In genomic region chr12:9920451-9920850, GRCh38 we compare ENCODE assay signal across 1 cellular context.
A peak's percentile ranks its signal among the peaks of the same experiment; 100 is the strongest.
TF ChIP-seq lines count a peak whose summit lies in the region.

No MANE protein-coding gene starts in this region.

TF ChIP-seq in H1, 55 proteins besides CTCF, POLR2A, EP300 and RAD21:
- TF ChIP-seq ATF2 (IDR thresholded peaks at IDR 0.05; ENCODE audit: low read length) (no peak), SP1 (IDR thresholded peaks at IDR 0.05; ENCODE audit: low read depth, low read length) (no peak), MAFK (IDR thresholded peaks at IDR 0.05; ENCODE audit: low read depth, low read length) (no peak), YY1 (IDR thresholded peaks at IDR 0.05; ENCODE audit: low read depth, low read length) (peak; percentile 66), EZH2 (IDR thresholded peaks at IDR 0.05; ENCODE audit: low read depth, low read length, severe bottlenecking) (no peak), SAP30 (IDR thresholded peaks at IDR 0.05; ENCODE audit: insufficient read depth, insufficient replicate concordance, low read length) (no peak), E2F6 (IDR thresholded peaks at IDR 0.05) (no peak)
